21 cellular contexts compared by ENCODE assay signal in genomic region chr17:61440697-61441096, GRCh38. TPM values are rescaled to one million over a fixed set of nuclear protein-coding genes. Genes with fewer than 3 reads are reported as not detected.
A peak's percentile ranks its signal among the peaks of the same experiment; 100 is the strongest.
DNase-seq lines count a peak whose midpoint lies in the region; ATAC-seq and TF ChIP-seq lines count a peak whose summit lies in the region.
"Had no signal": no experiment of that assay in that cellular context is flagged by ENCODE, and none has a peak within 500 bp of the region (broad histone marks: within the 10 kb centered on the region; RNA-seq: fewer than 3 reads in every experiment).

No MANE protein-coding gene starts in this region.

- H3K4me3 ChIP-seq in ovary, result no peak overlapping the region
- H3K4me3 ChIP-seq: GM23248 had no signal

- no peaks in the 10 kb centered on the region for H3K36me3 ChIP-seq in ovary

- no peak overlapping the region for H3K27ac ChIP-seq in ovary
- H3K27ac ChIP-seq: C4-2B, GM23248 had no signal

- ATAC-seq in activated CD8-positive, alpha-beta memory T cell treated with anti-CD3 and anti-CD28 coated beads, Interleukin-2, amount 10 ng/mL, durations not matched to agents 7 days and 5 days, result peak; percentile 60
- ATAC-seq in GM18868 (IDR thresholded peaks at IDR 0.05; ENCODE audit: unreplicated experiment) (peak; percentile 67), HG03520 (IDR thresholded peaks at IDR 0.05; ENCODE audit: unreplicated experiment) (peak; percentile 48), natural killer cell (no peak), HG03354 (IDR thresholded peaks at IDR 0.05; ENCODE audit: poor library complexity, severe bottlenecking, unreplicated experiment) (no peak)
- ATAC-seq in stimulated activated memory B cell treated with anti-CD40 and anti-IgM and Interleukin-4, amounts not matched to agents 10 μg/mL and 1 μg/mL and 100 μg/mL, for 72 hours, result peak; percentile 71
- ATAC-seq: HCT116 had no signal

- H3K4me3 Mint-ChIP-seq in activated CD8-positive, alpha-beta memory T cell treated with anti-CD3 and anti-CD28 coated beads, Interleukin-2, amount 10 ng/mL, durations not matched to agents 7 days and 5 days, result no peak overlapping the region
- H3K4me3 Mint-ChIP-seq in stimulated activated memory B cell treated with anti-CD40 and anti-IgM and Interleukin-4, amounts not matched to agents 10 μg/mL and 1 μg/mL and 100 μg/mL, for 72 hours, result no peak overlapping the region
- no peak overlapping the region for H3K4me3 Mint-ChIP-seq in natural killer cell

- H3K36me3 Mint-ChIP-seq in activated CD8-positive, alpha-beta memory T cell treated with anti-CD3 and anti-CD28 coated beads, Interleukin-2, amount 10 ng/mL, durations not matched to agents 7 days and 5 days, result no peaks in the 10 kb centered on the region
- H3K36me3 Mint-ChIP-seq in stimulated activated memory B cell treated with anti-CD40 and anti-IgM and Interleukin-4, amounts not matched to agents 10 μg/mL and 1 μg/mL and 100 μg/mL, for 72 hours, result peaks cover 12% of the 10 kb centered on the region
- H3K36me3 Mint-ChIP-seq in natural killer cell, result peaks cover 11% of the 10 kb centered on the region

- intact Hi-C loops in ovary (cut with DNase I), result no loop called here
- intact Hi-C loops in natural killer cell (cut with micrococcal nuclease), result no loop called here

- no peaks in the 10 kb centered on the region for H3K27me3 ChIP-seq in ovary

- TF ChIP-seq CTCF in ovary (IDR thresholded peaks at IDR 0.05) (no peak), natural killer cell (IDR thresholded peaks at IDR 0.05) (no peak)

- no peak overlapping the region for H3K27ac Mint-ChIP-seq in activated CD8-positive, alpha-beta memory T cell treated with anti-CD3 and anti-CD28 coated beads, Interleukin-2, amount 10 ng/mL, durations not matched to agents 7 days and 5 days
- no peak overlapping the region for H3K27ac Mint-ChIP-seq in stimulated activated memory B cell treated with anti-CD40 and anti-IgM and Interleukin-4, amounts not matched to agents 10 μg/mL and 1 μg/mL and 100 μg/mL, for 72 hours
- no peak overlapping the region for H3K27ac Mint-ChIP-seq in natural killer cell

- peaks cover 14% of the 10 kb centered on the region for H3K4me1 Mint-ChIP-seq in activated CD8-positive, alpha-beta memory T cell treated with anti-CD3 and anti-CD28 coated beads, Interleukin-2, amount 10 ng/mL, durations not matched to agents 7 days and 5 days
- no peaks in the 10 kb centered on the region for H3K4me1 Mint-ChIP-seq in stimulated activated memory B cell treated with anti-CD40 and anti-IgM and Interleukin-4, amounts not matched to agents 10 μg/mL and 1 μg/mL and 100 μg/mL, for 72 hours
- H3K4me1 Mint-ChIP-seq in natural killer cell, result no peaks in the 10 kb centered on the region

- TF ChIP-seq POLR2A in ovary (IDR thresholded peaks at IDR 0.05), result no peak

- TF ChIP-seq EP300 in ovary (IDR thresholded peaks at IDR 0.05), result no peak

- H3K27me3 Mint-ChIP-seq in activated CD8-positive, alpha-beta memory T cell treated with anti-CD3 and anti-CD28 coated beads, Interleukin-2, amount 10 ng/mL, durations not matched to agents 7 days and 5 days, result peaks cover 45% of the 10 kb centered on the region
- H3K27me3 Mint-ChIP-seq in stimulated activated memory B cell treated with anti-CD40 and anti-IgM and Interleukin-4, amounts not matched to agents 10 μg/mL and 1 μg/mL and 100 μg/mL, for 72 hours, result peaks cover 87% of the 10 kb centered on the region
- H3K27me3 Mint-ChIP-seq in natural killer cell (ENCODE audit: low read depth in 2 of 2), result peaks cover 40 to 67% of the 10 kb centered on the region in 2 donors

- peaks cover 7% of the 10 kb centered on the region for H3K9me3 Mint-ChIP-seq in activated CD8-positive, alpha-beta memory T cell treated with anti-CD3 and anti-CD28 coated beads, Interleukin-2, amount 10 ng/mL, durations not matched to agents 7 days and 5 days (ENCODE audit: low read depth)
- H3K9me3 Mint-ChIP-seq in stimulated activated memory B cell treated with anti-CD40 and anti-IgM and Interleukin-4, amounts not matched to agents 10 μg/mL and 1 μg/mL and 100 μg/mL, for 72 hours, result peaks cover 17% of the 10 kb centered on the region
- H3K9me3 Mint-ChIP-seq in natural killer cell, result peaks cover 8 to 9% of the 10 kb centered on the region in 2 donors

- CTCF ChIA-PET in activated CD8-positive, alpha-beta memory T cell treated with anti-CD3 and anti-CD28 coated beads, Interleukin-2, amount 10 ng/mL, durations not matched to agents 7 days and 5 days (lab: Charles Lee), result no interaction called here

- DNase-seq in activated CD8-positive, alpha-beta memory T cell treated with anti-CD3 and anti-CD28 coated beads, Interleukin-2, amount 10 ng/mL, durations not matched to agents 7 days and 5 days, result peak; percentile 39
- DNase-seq in activated CD8-positive, alpha-beta memory T cell treated with anti-CD3 and anti-CD28 coated beads for 24 hours, result no peak
- DNase-seq in ovary (no peak), natural killer cell (no peak)
- DNase-seq: DND-41; GM23248; MV-4-11; NCI-H1417; NCI-H187 treated with DMSO at 0.1 percent for 48 hours; NCI-H2171; NCI-H446 treated with DMSO at 0.1 percent for 48 hours; NK-92 treated with Interleukin-12 subunit alpha and Interleukin-12 subunit beta, amount 100 ng/mL, for 24 hours; SHP77; SK-N-SH had no signal

- no peaks in the 10 kb centered on the region for H3K9me3 ChIP-seq in ovary

- no peaks in the 10 kb centered on the region for H3K4me1 ChIP-seq in ovary (ENCODE audit: insufficient read depth)

RNA-seq across cellular contexts. Expression of gene TBX4, which starts 11.5 kb away (rescaled TPM):
- total RNA-seq in activated CD8-positive, alpha-beta memory T cell treated with anti-CD3 and anti-CD28 coated beads, Interleukin-2, amount 10 ng/mL, durations not matched to agents 7 days and 5 days, result not detected
- total RNA-seq in ovary, result under 1 TPM in 1 of 7 donors, not detected in 6; 0.18 TPM
- polyA plus RNA-seq in ovary, result not detected
- not detected for total RNA-seq in natural killer cell
- total RNA-seq: GM23248, OCI-LY7 had no signal
- polyA plus RNA-seq: GM23248 had no signal

RNA-seq across cellular contexts. Expression of gene TBX2, which starts 41.1 kb away (rescaled TPM):
- not detected for total RNA-seq in activated CD8-positive, alpha-beta memory T cell treated with anti-CD3 and anti-CD28 coated beads, Interleukin-2, amount 10 ng/mL, durations not matched to agents 7 days and 5 days
- total RNA-seq in ovary, result 10 to 100 TPM in 4 of 7 donors, 1 to 10 TPM in 3; 5.6 to 22.2 (median 16.9) TPM
- 10 to 100 TPM in 1 of 2 donors, 1 to 10 TPM in 1; 4.8 to 16.0 TPM for polyA plus RNA-seq in ovary
- total RNA-seq in natural killer cell, result under 1 TPM in 2 of 3 donors, not detected in 1; 0.09 to 0.23 TPM
- total RNA-seq: OCI-LY7 had no signal

Comparison
In these comparisons a context has a peak if more than half of its experiments do, and no peak if none do; other contexts are left out.
1. ATAC-seq: peak in activated CD8-positive, alpha-beta memory T cell treated with anti-CD3 and anti-CD28 coated beads, Interleukin-2, amount 10 ng/mL, durations not matched to agents 7 days and 5 days (single experiment), GM18868 (single experiment), HG03520 (single experiment) and stimulated activated memory B cell treated with anti-CD40 and anti-IgM and Interleukin-4, amounts not matched to agents 10 μg/mL and 1 μg/mL and 100 μg/mL, for 72 hours (single experiment); none in natural killer cell (0 of 3) and HG03354 (single experiment).
2. RNA of gene TBX2, which starts 41.1 kb away (total RNA-seq): 5.6 to 22.2 TPM in ovary; 0.09 to 0.23 TPM in natural killer cell and not detected in activated CD8-positive, alpha-beta memory T cell treated with anti-CD3 and anti-CD28 coated beads, Interleukin-2, amount 10 ng/mL, durations not matched to agents 7 days and 5 days; every median in the first group is over 4 times any median in the second.